Comparison of ENCODE assay signal across 27 cellular contexts in the genomic region with DNA sequence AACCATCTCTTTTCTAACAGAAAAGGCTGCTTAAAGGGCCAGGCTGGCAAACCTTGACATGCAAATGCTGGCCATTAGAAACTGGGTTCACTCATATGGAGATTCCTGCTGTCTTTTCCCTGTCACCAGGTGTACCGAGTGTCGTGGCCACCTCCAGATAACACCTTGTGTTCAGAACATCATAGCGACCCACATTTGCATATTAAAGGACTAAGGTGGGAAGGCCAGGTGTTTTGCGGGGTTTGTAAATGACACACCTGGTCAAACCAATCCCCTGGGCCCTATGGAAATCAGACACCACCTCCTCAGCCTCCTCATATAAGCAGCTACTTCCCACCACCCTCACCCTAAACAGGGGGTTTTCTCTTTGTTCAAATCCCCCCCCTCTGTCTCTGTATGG. TPM values are rescaled to one million over a fixed set of nuclear protein-coding genes. Genes with fewer than 3 reads are reported as not detected.
"Had no signal": no experiment of that assay in that cellular context is flagged by ENCODE, and none has a peak within 500 bp of the region (broad histone marks: within the 10 kb centered on the region; RNA-seq: fewer than 3 reads in every experiment).

No MANE protein-coding gene starts in this region.

- H3K27ac Mint-ChIP-seq: activated B cell treated with CpG ODN at 0.5 μM for 24 hours; activated CD4-positive, alpha-beta memory T cell treated with anti-CD3 and anti-CD28 coated beads for 36 hours; activated naive CD8-positive, alpha-beta T cell treated with anti-CD3 and anti-CD28 coated beads, Interleukin-2, amount 10 ng/mL, durations not matched to agents 7 days and 5 days; activated T-helper 17 cell treated with anti-CD3 and anti-CD28 coated beads, Interleukin-2, amount 50 U/mL, for 72 hours; dendritic cell treated with granulocyte-macrophage colony-stimulating factor and Interleukin-4, amounts not matched to agents 40 ng/mL and 50 ng/mL, for 4 days; mesothelial cell of epicardium; nephron progenitor cell; stimulated activated memory B cell treated with anti-CD40 and anti-IgM and Interleukin-4, amounts not matched to agents 10 μg/mL and 1 μg/mL and 100 μg/mL, for 72 hours had no signal

- H3K4me1 Mint-ChIP-seq: activated naive CD8-positive, alpha-beta T cell treated with anti-CD3 and anti-CD28 coated beads, Interleukin-2, amount 10 ng/mL, durations not matched to agents 7 days and 5 days; activated T-helper 17 cell treated with anti-CD3 and anti-CD28 coated beads, Interleukin-2, amount 50 U/mL, for 72 hours; mesothelial cell of epicardium had no signal

- H3K27ac ChIP-seq: cardiac muscle cell, gastrocnemius medialis, left lung, sigmoid colon, thoracic aorta, upper lobe of left lung had no signal

- H3K4me1 ChIP-seq: gastrocnemius medialis, left lung, sigmoid colon, upper lobe of left lung had no signal

- H3K4me3 ChIP-seq: cardiac muscle cell, gastrocnemius medialis, left lung, sigmoid colon, thoracic aorta, upper lobe of left lung had no signal

- H3K9me3 ChIP-seq: gastrocnemius medialis, left lung, sigmoid colon, thoracic aorta, upper lobe of left lung had no signal

- H3K36me3 ChIP-seq: cardiac muscle cell, gastrocnemius medialis, left lung, sigmoid colon, thoracic aorta, upper lobe of left lung had no signal

- H3K4me3 Mint-ChIP-seq: activated B cell treated with CpG ODN at 0.5 μM for 24 hours; activated CD4-positive, alpha-beta memory T cell treated with anti-CD3 and anti-CD28 coated beads for 36 hours; activated naive CD8-positive, alpha-beta T cell treated with anti-CD3 and anti-CD28 coated beads, Interleukin-2, amount 10 ng/mL, durations not matched to agents 7 days and 5 days; activated T-helper 17 cell treated with anti-CD3 and anti-CD28 coated beads, Interleukin-2, amount 50 U/mL, for 72 hours; dendritic cell treated with granulocyte-macrophage colony-stimulating factor and Interleukin-4, amounts not matched to agents 40 ng/mL and 50 ng/mL, for 4 days; mesothelial cell of epicardium; nephron progenitor cell; stimulated activated memory B cell treated with anti-CD40 and anti-IgM and Interleukin-4, amounts not matched to agents 10 μg/mL and 1 μg/mL and 100 μg/mL, for 72 hours had no signal

- DNase-seq: activated B cell treated with CpG ODN at 0.5 μM for 24 hours; activated CD4-positive, alpha-beta memory T cell treated with anti-CD3 and anti-CD28 coated beads for 36 hours; activated CD4-positive, alpha-beta T cell treated with anti-CD3 and anti-CD28 coated beads for 4 hours; activated naive CD4-positive, alpha-beta T cell; activated naive CD8-positive, alpha-beta T cell treated with anti-CD3 and anti-CD28 coated beads, Interleukin-2, amount 10 ng/mL, durations not matched to agents 7 days and 5 days; activated T-cell treated with anti-CD3 and anti-CD28 coated beads for 4 hours; amygdala; effector CD8-positive, alpha-beta T cell; gastrocnemius medialis; head of caudate nucleus; left lung; nephron progenitor cell; nucleus accumbens; sigmoid colon; stimulated activated CD4-positive, alpha-beta T cell treated with anti-CD3 and anti-CD28 coated beads, Interleukin-4, amount 100 ng/mL, for 4 hours; upper lobe of left lung had no signal

- ATAC-seq: activated T-helper 17 cell treated with anti-CD3 and anti-CD28 coated beads, Interleukin-2, amount 50 U/mL, for 72 hours; esophagus mucosa; gastrocnemius medialis; left lung; stimulated activated memory B cell treated with anti-CD40 and anti-IgM and Interleukin-4, amounts not matched to agents 10 μg/mL and 1 μg/mL and 100 μg/mL, for 72 hours had no signal

- H3K9me3 Mint-ChIP-seq: activated B cell treated with CpG ODN at 0.5 μM for 24 hours; activated CD4-positive, alpha-beta memory T cell treated with anti-CD3 and anti-CD28 coated beads for 36 hours; activated naive CD8-positive, alpha-beta T cell treated with anti-CD3 and anti-CD28 coated beads, Interleukin-2, amount 10 ng/mL, durations not matched to agents 7 days and 5 days; activated T-helper 17 cell treated with anti-CD3 and anti-CD28 coated beads, Interleukin-2, amount 50 U/mL, for 72 hours; dendritic cell treated with granulocyte-macrophage colony-stimulating factor and Interleukin-4, amounts not matched to agents 40 ng/mL and 50 ng/mL, for 4 days; mesothelial cell of epicardium; stimulated activated memory B cell treated with anti-CD40 and anti-IgM and Interleukin-4, amounts not matched to agents 10 μg/mL and 1 μg/mL and 100 μg/mL, for 72 hours had no signal

- H3K36me3 Mint-ChIP-seq: activated CD4-positive, alpha-beta memory T cell treated with anti-CD3 and anti-CD28 coated beads for 36 hours; activated naive CD8-positive, alpha-beta T cell treated with anti-CD3 and anti-CD28 coated beads, Interleukin-2, amount 10 ng/mL, durations not matched to agents 7 days and 5 days; mesothelial cell of epicardium; stimulated activated memory B cell treated with anti-CD40 and anti-IgM and Interleukin-4, amounts not matched to agents 10 μg/mL and 1 μg/mL and 100 μg/mL, for 72 hours had no signal

RNA-seq across cellular contexts. Expression of gene AIPL1, which starts 2.5 kb away (rescaled TPM):
- total RNA-seq: activated B cell treated with CpG ODN at 0.5 μM for 24 hours; activated CD4-positive, alpha-beta memory T cell treated with anti-CD3 and anti-CD28 coated beads for 36 hours; activated naive CD8-positive, alpha-beta T cell treated with anti-CD3 and anti-CD28 coated beads, Interleukin-2, amount 10 ng/mL, durations not matched to agents 7 days and 5 days; activated T-helper 17 cell treated with anti-CD3 and anti-CD28 coated beads, Interleukin-2, amount 50 U/mL, for 72 hours; cardiac muscle cell; chondrocyte; esophagus mucosa; gastrocnemius medialis; kidney epithelial cell; left lung; lung microvascular endothelial cell; mesothelial cell of epicardium; renal cortical epithelial cell; sigmoid colon; thoracic aorta; upper lobe of left lung had no signal
- polyA plus RNA-seq: cardiac muscle cell, sigmoid colon had no signal

RNA-seq across cellular contexts. Expression of gene PIMREG, which starts 6.8 kb away (rescaled TPM):
- total RNA-seq: sigmoid colon, thoracic aorta had no signal
